ENCODE assay signal across 13 cellular contexts in genomic region chr2:16623046-16623445, GRCh38. TPM values are rescaled to one million over a fixed set of nuclear protein-coding genes. Genes with fewer than 3 reads are reported as not detected.
DNase-seq lines count a peak whose midpoint lies in the region; ATAC-seq and TF ChIP-seq lines count a peak whose summit lies in the region.
"Had no signal": no experiment of that assay in that cellular context is flagged by ENCODE, and none has a peak within 500 bp of the region (broad histone marks: within the 10 kb centered on the region; RNA-seq: fewer than 3 reads in every experiment).

No MANE protein-coding gene starts in this region.

- no peak overlapping the region for H2AFZ ChIP-seq in IMR-90 (replicated peaks; ENCODE audit: low read length, poor library complexity)
- H2AFZ ChIP-seq in mammary epithelial cell (ENCODE audit: low read depth, low read length) = no peak overlapping the region
- H2AFZ ChIP-seq in mesenchymal stem cell (ENCODE audit: low read depth, low read length) = no peak overlapping the region

- dilution Hi-C loops in IMR-90 (cut with HindIII; ENCODE audit: low sequenced_read_pairs, unreplicated experiment) (no loop called here), mammary epithelial cell (cut with HindIII; ENCODE audit: low sequenced_read_pairs) (loop anchor here (5.0 kb wide), 2 partner anchors 34 to 51 kb away; no protein-coding TSS in a partner anchor)

- peak overlapping the region; percentile 7 to 97 for H2BK12ac ChIP-seq in mesenchymal stem cell (ENCODE audit: low read length in 2 of 2)

- DNase-seq in ACHN = peak; percentile 99
- DNase-seq in IMR-90 = peak; percentile 95
- DNase-seq in mammary epithelial cell = peak; percentile 85
- peak; percentile 94 for DNase-seq in mesenchymal stem cell
- no peak for DNase-seq in GOT3 (lab: John Stamatoyannopoulos, UW)
- no peak for DNase-seq in OCI-M1 (lab: John Stamatoyannopoulos, UW)
- no peak for DNase-seq in stimulated activated CD4-positive, alpha-beta T cell treated with anti-CD3 and anti-CD28 coated beads, Interleukin-4, amount 100 ng/mL, for 4 hours
- DNase-seq: activated T-cell treated with anti-CD3 and anti-CD28 coated beads, Interleukin-2, amount 50 U/mL, for 72 hours; NCI-H1092; stimulated activated CD8-positive, alpha-beta memory T cell treated with anti-CD3 and anti-CD28 coated beads, Interleukin-4, amount 100 ng/mL, for 48 hours had no signal

- no peak overlapping the region for H3K23ac ChIP-seq in IMR-90 (ENCODE audit: low read depth, low read length)
- H3K23ac ChIP-seq in mesenchymal stem cell (ENCODE audit: low read length in 2 of 2) = no peak overlapping the region

- H2BK15ac ChIP-seq in IMR-90 (ENCODE audit: low read depth, low read length) (no peak overlapping the region; the same call in 2 of the 3 replicates), mesenchymal stem cell (ENCODE audit: low read depth, poor library complexity, severe bottlenecking) (no peak overlapping the region)

- H3K9me3 ChIP-seq in IMR-90 (ENCODE audit: control insufficient read depth, insufficient read depth, low read length) (no peaks in the 10 kb centered on the region), mammary epithelial cell (replicated peaks; ENCODE audit: insufficient read depth, low read length) (no peaks in the 10 kb centered on the region), mesenchymal stem cell (ENCODE audit: control insufficient read depth, low read length) (no peaks in the 10 kb centered on the region)

- in situ Hi-C loops in ACHN (cut with HindIII; ENCODE audit: low pct_ligation_motif_present, low pct_unique_long_range_greater_than_20kb, low sequenced_read_pairs) = no loop called here
- in situ Hi-C loops in IMR-90 (cut with MboI; ENCODE audit: low sequenced_read_pairs) = no loop called here
- in situ Hi-C loops in mammary epithelial cell (cut with MboI; ENCODE audit: low sequenced_read_pairs in 2 of 2) = loop anchor here in 1 of 2 donors (25.0 kb wide), 1 partner anchor 986 kb away; no protein-coding TSS in a partner anchor

- no peak overlapping the region for H2AK9ac ChIP-seq in IMR-90 (replicated peaks; ENCODE audit: low read depth, low read length, poor library complexity)

- BruUV-seq in IMR-90 (replicated peaks; lab: Mats Ljungman, UMichigan) = no TSS peak
- no TSS peak for BruUV-seq in mammary epithelial cell (replicated peaks; lab: Mats Ljungman, UMichigan)

- no peak overlapping the region; the same call in 1 of the 2 replicates for H2BK20ac ChIP-seq in IMR-90 (ENCODE audit: low read depth, low read length)

- no peak for TF ChIP-seq POLR2A in IMR-90 (IDR thresholded peaks at IDR 0.05; ENCODE audit: low read depth, low read length)

- CTCF ChIA-PET in IMR-90 (lab: Yijun Ruan, JAX) (no interaction called here), mammary epithelial cell (lab: Charles Lee; ENCODE audit: low non-redundant PET) (no interaction called here)

- no peak overlapping the region for H3K9ac ChIP-seq in IMR-90 (ENCODE audit: low read depth, low read length)
- no peak overlapping the region for H3K9ac ChIP-seq in mammary epithelial cell (ENCODE audit: insufficient read depth, low read length)
- H3K9ac ChIP-seq in mesenchymal stem cell (ENCODE audit: low read length) = no peak overlapping the region

- no peak for TF ChIP-seq CTCF in IMR-90 (conservative IDR thresholded peaks at IDR 0.05; ENCODE audit: low read depth, low read length)
- no peak for TF ChIP-seq CTCF in mammary epithelial cell (conservative IDR thresholded peaks at IDR 0.05 in 1 of 2, IDR thresholded peaks at IDR 0.05 in 1 of 2; ENCODE audit: extremely low read depth in 1 of 2, insufficient read depth in 1 of 2, low read depth in 1 of 2, low read length in 2 of 2)

- H3K27me3 ChIP-seq in IMR-90 (ENCODE audit: control insufficient read depth, insufficient read depth, low read length) (no peaks in the 10 kb centered on the region), mammary epithelial cell (ENCODE audit: insufficient read depth, low read length) (no peaks in the 10 kb centered on the region), mesenchymal stem cell (ENCODE audit: control insufficient read depth in 1 of 2, insufficient read depth in 1 of 2, low read length in 2 of 2) (no peaks in the 10 kb centered on the region)

- H3K56ac ChIP-seq in IMR-90 (ENCODE audit: extremely low read depth, insufficient read depth, low read length) = no peak overlapping the region

- ATAC-seq in IMR-90 (ENCODE audit: low read depth) (peak; percentile 59), GM18517 (IDR thresholded peaks at IDR 0.05; ENCODE audit: unreplicated experiment) (no peak)

- H2BK5ac ChIP-seq in IMR-90 (ENCODE audit: low read depth, low read length, poor library complexity, severe bottlenecking) (peak overlapping the region; percentile 84), mesenchymal stem cell (ENCODE audit: low read depth, low read length, poor library complexity, severe bottlenecking) (peak overlapping the region; percentile 19)

- H3K4ac ChIP-seq in IMR-90 (ENCODE audit: low read depth, low read length) (no peak overlapping the region), mesenchymal stem cell (ENCODE audit: low read depth in 1 of 2, low read length in 2 of 2) (peak overlapping the region in 1 of 2 experiments; percentile 3)

- no peak overlapping the region for H4K91ac ChIP-seq in IMR-90 (ENCODE audit: insufficient read depth, low read depth, low read length)
- H4K91ac ChIP-seq in mesenchymal stem cell (ENCODE audit: low read length) = no peak overlapping the region

- H3K79me1 ChIP-seq in IMR-90 (ENCODE audit: low read depth in 1 of 2, low read length in 2 of 2) (no peaks in the 10 kb centered on the region), mesenchymal stem cell (replicated peaks; ENCODE audit: low read length, poor library complexity, severe bottlenecking) (peaks cover 18% of the 10 kb centered on the region)

- 92% methylated on average over 2 of the region's 6 CpGs; no CpG with 5 or more reads in 1 of the 2 experiments for WGBS in IMR-90 (ENCODE audit: extremely low coverage in 2 of 2, insufficient read length in 1 of 2), 2 experiments
- WGBS in mammary epithelial cell (ENCODE audit: low coverage, missing lambda C conversion rate) = 67% methylated on average over 6 of the region's 6 CpGs
- WGBS in mesenchymal stem cell = 31% methylated on average over 5 of the region's 6 CpGs

- H4K5ac ChIP-seq in IMR-90 (ENCODE audit: low read depth, low read length) = peak overlapping the region; percentile 74; the same call in 1 of the 2 replicates

- H3K79me2 ChIP-seq in mammary epithelial cell (ENCODE audit: insufficient read depth, low read length) = no peaks in the 10 kb centered on the region

- H4K20me1 ChIP-seq in IMR-90 (ENCODE audit: insufficient read depth, low read length) = no peaks in the 10 kb centered on the region
- H4K20me1 ChIP-seq in mammary epithelial cell (ENCODE audit: insufficient read depth, low read length) = no peaks in the 10 kb centered on the region

- H3K14ac ChIP-seq in IMR-90 (replicated peaks; ENCODE audit: low read depth, low read length) (no peak overlapping the region), mesenchymal stem cell (ENCODE audit: low read length in 2 of 2) (no peak overlapping the region)

- intact Hi-C loops in IMR-90 (cut with micrococcal nuclease) = loop anchor here (2.0 to 10.0 kb wide), 2 partner anchors 28 to 888 kb away; no protein-coding TSS in a partner anchor
- intact Hi-C loops in mammary epithelial cell (cut with micrococcal nuclease) = loop anchor here (5.0 kb wide), 1 partner anchor 44 kb away; the partner anchor contains the start of gene CYRIA

- H3K18ac ChIP-seq in IMR-90 (ENCODE audit: low read depth, low read length) (peak overlapping the region; percentile 94), mesenchymal stem cell (ENCODE audit: low read depth in 1 of 2, low read length in 2 of 2) (peak overlapping the region; percentile 1 to 16)

- POLR2A ChIA-PET in IMR-90 (lab: Charles Lee; ENCODE audit: unreplicated experiment) = no interaction called here

- TF ChIP-seq RAD21 in IMR-90 (IDR thresholded peaks at IDR 0.05; ENCODE audit: low read length) = no peak

- H3K27ac ChIP-seq in IMR-90 (ENCODE audit: insufficient read depth, low read length) (peak overlapping the region; percentile 60; the same call in 1 of the 2 replicates), mammary epithelial cell (ENCODE audit: insufficient read depth, low read depth, low read length) (no peak overlapping the region), mesenchymal stem cell (ENCODE audit: low read length, poor library complexity, severe bottlenecking) (peak overlapping the region; percentile 98)
- H3K27ac ChIP-seq: C4-2B had no signal

- H3K36me3 ChIP-seq in IMR-90 (ENCODE audit: control insufficient read depth, insufficient read depth, low read length) (peaks cover 12% of the 10 kb centered on the region), mammary epithelial cell (ENCODE audit: insufficient read depth, low read length) (no peaks in the 10 kb centered on the region), mesenchymal stem cell (ENCODE audit: control insufficient read depth in 1 of 2, insufficient read depth in 2 of 2, low read depth in 1 of 2, low read length in 2 of 2) (peaks cover 20 to 34% of the 10 kb centered on the region in 2 experiments)

- H3K9me1 ChIP-seq in IMR-90 (ENCODE audit: insufficient read depth, low read length) = peaks cover 4% of the 10 kb centered on the region; the same call in 1 of the 2 replicates

- H4K8ac ChIP-seq in IMR-90 (ENCODE audit: low read depth in 2 of 2, low read length in 2 of 2) = no peak overlapping the region
- no peak overlapping the region for H4K8ac ChIP-seq in mesenchymal stem cell (ENCODE audit: low read length)

- H2AK5ac ChIP-seq in IMR-90 (ENCODE audit: low read depth, low read length) (no peak overlapping the region), mesenchymal stem cell (ENCODE audit: low read length, severe bottlenecking) (peak overlapping the region; percentile 98)

- H3K4me2 ChIP-seq in IMR-90 (ENCODE audit: low read depth, low read length) (no peak overlapping the region; the same call in 1 of the 2 replicates), mammary epithelial cell (ENCODE audit: insufficient read depth, low read depth, low read length) (no peak overlapping the region), mesenchymal stem cell (ENCODE audit: low read length, poor library complexity, severe bottlenecking) (no peak overlapping the region)

- H3K4me1 ChIP-seq in IMR-90 (ENCODE audit: control insufficient read depth, insufficient read depth, low read length) (peaks cover 41% of the 10 kb centered on the region), mammary epithelial cell (ENCODE audit: insufficient read depth, low read length) (no peaks in the 10 kb centered on the region), mesenchymal stem cell (ENCODE audit: control insufficient read depth, insufficient read depth, low read depth, low read length) (peaks cover 29% of the 10 kb centered on the region)

- H2BK120ac ChIP-seq in IMR-90 (ENCODE audit: low read depth, low read length) (peak overlapping the region; percentile 21; the same call in 1 of the 2 replicates), mesenchymal stem cell (ENCODE audit: low read depth, low read length) (no peak overlapping the region)

- H3K4me3 ChIP-seq in IMR-90 (ENCODE audit: insufficient read depth, low read depth, low read length) (no peak overlapping the region), mammary epithelial cell (replicated peaks in 1 of 3; ENCODE audit: insufficient read depth in 1 of 3, low read depth in 2 of 3, low read length in 3 of 3) (no peak overlapping the region), mesenchymal stem cell (ENCODE audit: insufficient read depth in 1 of 2, low read depth in 1 of 2, low read length in 2 of 2) (no peak overlapping the region)
- H3K4me3 ChIP-seq: skin epidermis had no signal

RNA-seq across cellular contexts. Expression of gene CYRIA, which starts 42.6 kb away (rescaled TPM):
- total RNA-seq in IMR-90 (2012; rRNA removed) (1.7 and 3.8 TPM in 2 replicates), mammary epithelial cell (1 to 10 TPM; 1.1 to 2.0 TPM)
- polyA plus RNA-seq in IMR-90 (2012; rRNA removed) (1.1 and 1.7 TPM in 2 replicates), mammary epithelial cell (0.62 TPM)
- 0.36 and 0.37 TPM in 2 replicates for polyA plus RNA-seq in IMR-90 (2012; cell fraction: cytosol; rRNA removed)
- 0.30 and 3.4 TPM in 2 replicates for polyA plus RNA-seq in IMR-90 (2012; cell fraction: nucleus; rRNA removed; ENCODE audit: low replicate concordance)
- 3.7 TPM for polyA minus RNA-seq in mammary epithelial cell
- 12.5 TPM for polyA plus RNA-seq in mesenchymal stem cell (2013, experiment 1 of 2)
- 14.3 TPM for polyA plus RNA-seq in mesenchymal stem cell (2013, experiment 2 of 2)

Comparison
In these comparisons a context has a peak if more than half of its experiments do, and no peak if none do; other contexts are left out.
1. DNase-seq: peak in ACHN (single experiment), IMR-90 (single experiment), mammary epithelial cell (single experiment) and mesenchymal stem cell (single experiment); none in GOT3 (single experiment), OCI-M1 (single experiment) and stimulated activated CD4-positive, alpha-beta T cell treated with anti-CD3 and anti-CD28 coated beads, Interleukin-4, amount 100 ng/mL, for 4 hours (0 of 2).